Comparison of ENCODE assay signal across 13 cellular contexts in genomic region chr19:49020931-49021895, GRCh38. TPM values are rescaled to one million over a fixed set of nuclear protein-coding genes. Genes with fewer than 3 reads are reported as not detected.
DNase-seq lines count a peak whose midpoint lies in the region; ATAC-seq, FAIRE-seq and TF ChIP-seq lines count a peak whose summit lies in the region.
"Had no signal": no experiment of that assay in that cellular context is flagged by ENCODE, and none has a peak within 500 bp of the region (broad histone marks: within the 10 kb centered on the region; RNA-seq: fewer than 3 reads in every experiment).

No MANE protein-coding gene starts in this region.

- no peak overlapping the region for H2BK15ac ChIP-seq in H1 (ENCODE audit: low read length)

- no peaks in the 10 kb centered on the region for H3K9me2 ChIP-seq in OCI-LY1 (ENCODE audit: low read depth, low read length)

- FAIRE-seq in A549 (lab: Jason Lieb, UNC) (no peak), H1 (lab: Jason Lieb, UNC) (no peak)

- H2BK20ac ChIP-seq in H1 (ENCODE audit: low read length): no peak overlapping the region

- TF ChIP-seq CTCF in A549 (IDR thresholded peaks at IDR 0.05) (no peak), OCI-LY1 (IDR thresholded peaks at IDR 0.05; ENCODE audit: low read length) (no peak), H1 (IDR thresholded peaks at IDR 0.05; ENCODE audit: control extremely low read depth in 1 of 3, insufficient read depth in 1 of 3, low read depth in 1 of 3, low read length in 3 of 3) (no peak), stomach (IDR thresholded peaks at IDR 0.05) (no peak)

- intact Hi-C loops in sciatic nerve (cut with DNase I) (no loop called here), stomach (cut with DNase I; ENCODE audit: low total_unique reads) (no loop called here)

- H3K14ac ChIP-seq in H1 (ENCODE audit: insufficient read length): no peak overlapping the region

- H3F3A ChIP-seq in OCI-LY1 (ENCODE audit: insufficient read depth, low read length): no peaks in the 10 kb centered on the region

- no peak overlapping the region for H3K56ac ChIP-seq in H1 (replicated peaks; ENCODE audit: insufficient read length, low read depth, low read length)

- no peaks in the 10 kb centered on the region for H3K79me1 ChIP-seq in H1 (ENCODE audit: low read depth, low read length)

- 0 out of 2 replicates have a peak overlapping the region, but pooled peaks have one; percentile 20 for H2AK5ac ChIP-seq in H1 (ENCODE audit: low read depth, low read length)

- no peak overlapping the region for H2BK5ac ChIP-seq in H1 (ENCODE audit: low read depth, low read length)

- no peak overlapping the region for H3K4ac ChIP-seq in H1 (replicated peaks; ENCODE audit: insufficient read length, low read depth, low read length)

- peak overlapping the region; percentile 60; the same call in 1 of the 2 replicates for H2BK12ac ChIP-seq in H1 (ENCODE audit: low read depth, low read length)

- H4K20me1 ChIP-seq in OCI-LY1 (ENCODE audit: insufficient read depth, low read length) (no peaks in the 10 kb centered on the region), H1 (replicated peaks in 1 of 2; ENCODE audit: control insufficient read depth in 1 of 2, insufficient read depth in 2 of 2, low read length in 2 of 2) (no peaks in the 10 kb centered on the region)

- ATAC-seq in A549 (peak; percentile 5 to 10; a peak in 5 of 6 replicates), sciatic nerve (no peak), GM19328 (IDR thresholded peaks at IDR 0.05; ENCODE audit: unreplicated experiment) (no peak)

- H2BK120ac ChIP-seq in H1 (replicated peaks; ENCODE audit: low read depth, low read length): no peak overlapping the region

- H3K27me3 ChIP-seq in OCI-LY1 (ENCODE audit: insufficient read depth, low read length) (no peaks in the 10 kb centered on the region), H1 (replicated peaks in 1 of 4; ENCODE audit: control insufficient read depth in 3 of 4, extremely low read depth in 1 of 4, insufficient read depth in 3 of 4, low read length in 3 of 4) (peaks cover 0 to 15% (median 12%) of the 10 kb centered on the region in 4 experiments; a peak in 6 of 7 replicates), stomach (peaks cover 0 to 46% (median 15%) of the 10 kb centered on the region in 3 donors)

- CTCF ChIA-PET in A549 (lab: Yijun Ruan, JAX): interaction anchor here (0.5 to 21.8 kb wide), 17 partner anchors 9 to 205 kb away, joined by 3 to 408 read pairs (median 4); partner anchors contain the start of genes GYS1, KCNA7 and RUVBL2
- CTCF ChIA-PET in H1 (lab: Charles Lee; ENCODE audit: partially characterized antibody): interaction anchor here (0.9 to 8.1 kb wide), 7 partner anchors 10 to 77 kb away, joined by 3 to 46 read pairs (median 8); partner anchors contain the start of genes CGB2 and CGB7

- H3K9me3 ChIP-seq in A549: no peaks in the 10 kb centered on the region
- H3K9me3 ChIP-seq in OCI-LY1 (ENCODE audit: low read length): no peaks in the 10 kb centered on the region
- H3K9me3 ChIP-seq in H1 (ENCODE audit: insufficient read depth in 2 of 2, low read depth in 1 of 2, low read length in 1 of 2): no peaks in the 10 kb centered on the region
- no peaks in the 10 kb centered on the region for H3K9me3 ChIP-seq in stomach
- H3K9me3 ChIP-seq: left ventricle myocardium inferior had no signal

- no peak for TF ChIP-seq POLR2A in A549 (IDR thresholded peaks at IDR 0.05; ENCODE audit: low read length)
- TF ChIP-seq POLR2A in H1 (IDR thresholded peaks at IDR 0.05; ENCODE audit: control extremely low read depth in 1 of 2, low read depth in 2 of 2, low read length in 2 of 2): no peak
- TF ChIP-seq POLR2A in stomach (IDR thresholded peaks at IDR 0.05): no peak

- H3K79me2 ChIP-seq in OCI-LY1 (ENCODE audit: insufficient read depth, low read length) (no peaks in the 10 kb centered on the region), H1 (ENCODE audit: control insufficient read depth in 1 of 2, insufficient read depth in 2 of 2, low read length in 2 of 2) (no peaks in the 10 kb centered on the region)

- H3K4me1 ChIP-seq in A549 (peaks cover 14% of the 10 kb centered on the region; the same call in 2 of the 3 replicates), OCI-LY1 (ENCODE audit: insufficient read depth, low read length, severe bottlenecking) (peaks cover 45% of the 10 kb centered on the region), H1 (replicated peaks in 1 of 4; ENCODE audit: control insufficient read depth in 3 of 4, insufficient read depth in 4 of 4, low read length in 3 of 4) (peaks cover 0 to 17% (median 8%) of the 10 kb centered on the region in 4 experiments; a peak in 5 of 7 replicates), stomach (peaks cover 22 to 27% (median 25%) of the 10 kb centered on the region in 4 donors)

- no peak overlapping the region for H4K91ac ChIP-seq in H1 (replicated peaks; ENCODE audit: insufficient read length, low read length)

- TF ChIP-seq EP300 in A549 (IDR thresholded peaks at IDR 0.05) (no peak), H1 (IDR thresholded peaks at IDR 0.05; ENCODE audit: borderline replicate concordance in 1 of 2, low read depth in 2 of 2, low read length in 2 of 2) (no peak), stomach (IDR thresholded peaks at IDR 0.05) (no peak)

- no peak overlapping the region for H4K5ac ChIP-seq in H1 (ENCODE audit: insufficient read length, low read depth, low read length)

- POLR2A ChIA-PET in A549 (lab: Yijun Ruan, JAX): interaction anchor here (1.0 to 1.3 kb wide), 2 partner anchors 13 to 149 kb away, joined by 3 read pairs; partner anchors contain the start of gene PPP1R15A
- POLR2A ChIA-PET in H1 (lab: Charles Lee; ENCODE audit: partially characterized antibody): interaction anchor here (0.8 to 1.4 kb wide), 4 partner anchors 13 to 211 kb away, joined by 3 to 4 read pairs (median 3); partner anchors contain the start of genes BCAT2 and LIN7B

- no peak overlapping the region for H3K18ac ChIP-seq in H1 (ENCODE audit: extremely low read depth, low read length)

- H3K4me2 ChIP-seq in A549 (no peak overlapping the region), OCI-LY1 (ENCODE audit: low read length) (peak overlapping the region; percentile 60), H1 (ENCODE audit: insufficient read depth in 1 of 2, low read depth in 2 of 2, low read length in 2 of 2) (peak overlapping the region; percentile 33 to 78)

- TF ChIP-seq RAD21 in A549 (conservative IDR thresholded peaks at IDR 0.05 in 1 of 2, IDR thresholded peaks at IDR 0.05 in 1 of 2) (no peak), H1 (IDR thresholded peaks at IDR 0.05 in 1 of 2, conservative IDR thresholded peaks at IDR 0.05 in 1 of 2; ENCODE audit: low read depth in 2 of 2, low read length in 2 of 2) (no peak)

- no peak overlapping the region for H3K23ac ChIP-seq in H1 (ENCODE audit: insufficient read length)

- H3K36me3 ChIP-seq in OCI-LY1 (ENCODE audit: insufficient read depth, low read length) (no peaks in the 10 kb centered on the region), H1 (ENCODE audit: control insufficient read depth in 2 of 4, insufficient read depth in 4 of 4, low read length in 3 of 4) (peaks cover 0 to 3% (median under 1%) of the 10 kb centered on the region in 4 experiments; a peak in 3 of 8 replicates), stomach (peaks cover 0 to 4% (median 3%) of the 10 kb centered on the region in 4 donors)

- DNase-seq in A549 (ENCODE audit: low read depth in 1 of 2, low spot score in 1 of 2) (peak in 1 of 2 experiments; percentile 55), ELR (ENCODE audit: low read depth) (peak; percentile 63), H1 (ENCODE audit: low read depth in 1 of 2, low spot score in 2 of 2) (no peak), sciatic nerve (ENCODE audit: low spot score) (no peak), stomach (no peak), SHP77 treated with DMSO at 0.1 percent for 48 hours (lab: John Stamatoyannopoulos, UW) (no peak)
- DNase-seq: activated CD4-positive, alpha-beta T cell treated with anti-CD3 and anti-CD28 coated beads for 4 hours; left ventricle myocardium inferior; RPMI8226 had no signal

- H3K9ac ChIP-seq in OCI-LY1 (ENCODE audit: low read length) (peak overlapping the region; percentile 31; the same call in 1 of the 2 replicates), H1 (replicated peaks in 1 of 4; ENCODE audit: extremely low read depth in 1 of 4, low read depth in 3 of 4, low read length in 3 of 4) (peak overlapping the region in 1 of 4 experiments; percentile 21; a peak in 1 of 7 replicates)

- H3K23me2 ChIP-seq in H1 (ENCODE audit: low read depth, low read length): peaks cover 6% of the 10 kb centered on the region; the same call in 1 of the 2 replicates

- H3K4me3 ChIP-seq in A549: no peak overlapping the region
- peak overlapping the region; percentile 31 for H3K4me3 ChIP-seq in OCI-LY1 (ENCODE audit: low read depth, low read length, poor library complexity, severe bottlenecking)
- no peak overlapping the region for H3K4me3 ChIP-seq in H1 (ENCODE audit: extremely low read depth in 1 of 4, insufficient read depth in 2 of 4, low read depth in 3 of 4, low read length in 4 of 4)
- H3K4me3 ChIP-seq in stomach: no peak overlapping the region
- H3K4me3 ChIP-seq: left ventricle myocardium inferior had no signal

- H4K8ac ChIP-seq in H1 (ENCODE audit: extremely low read depth, insufficient read depth, low read length): no peak overlapping the region

- no peak overlapping the region for H3K27ac ChIP-seq in A549
- H3K27ac ChIP-seq in OCI-LY1 (ENCODE audit: low read depth, low read length, poor library complexity, severe bottlenecking): peak overlapping the region; percentile 57
- H3K27ac ChIP-seq in H1 (ENCODE audit: low read depth, low read length): no peak overlapping the region
- no peak overlapping the region for H3K27ac ChIP-seq in stomach
- H3K27ac ChIP-seq: left ventricle myocardium inferior had no signal

- H2AFZ ChIP-seq in OCI-LY1 (ENCODE audit: low read length) (peak overlapping the region; percentile 75; the same call in 1 of the 2 replicates), H1 (ENCODE audit: low read length) (no peak overlapping the region)

- WGBS in A549 (ENCODE audit: missing lambda C conversion rate): 67% methylated on average over 16 of the region's 16 CpGs
- 76% methylated on average over 16 of the region's 16 CpGs; no CpG with 5 or more reads in 1 of the 2 experiments for WGBS in H1 (ENCODE audit: extremely low coverage in 1 of 2, insufficient coverage in 1 of 2, insufficient read length in 1 of 2, insufficient replicate concordance in 2 of 2, low coverage in 1 of 2, low lambda C conversion rate in 2 of 2, missing lambda C conversion rate in 1 of 2), 2 experiments
- 32 to 36% (median 35%) methylated on average over 16 of the region's 16 CpGs for WGBS in stomach, 5 donors

RNA-seq across cellular contexts. Expression of gene CGB3, which starts 2.9 kb away (rescaled TPM):
- not detected in 2 replicates for polyA plus RNA-seq in A549 (2011; rRNA removed)
- 0.05 and 0.06 TPM in 2 replicates for polyA plus RNA-seq in A549 (2012; cell fraction: cytosol; rRNA removed)
- polyA plus RNA-seq in A549 (2012; cell fraction: nucleus; rRNA removed): 0.71 TPM in 1 of 2 replicates, not detected in the other
- polyA plus RNA-seq in A549 (2017; fragmentation: RNase III; extraction: RNeasy Plus Mini Kit Qiagen cat#74134 plus additional on column Dnase treatment): 0.13 to 0.28 TPM in 2 of 3 replicates, not detected in the other
- polyA minus RNA-seq in A549 (2011; rRNA and poly(A)+ RNA removed): not detected in 2 replicates
- total RNA-seq in H1 (2021; fragmentation: NEBNext Ultra II Directional; extraction: Animal tissue kit (Norgen Biotek cat#: 25700)): not detected in 2 replicates
- polyA plus RNA-seq in H1 (2011; rRNA removed): 0.09 TPM in 1 of 2 replicates, not detected in the other
- polyA plus RNA-seq in H1 (2011; cell fraction: cytosol; rRNA removed): not detected
- polyA plus RNA-seq in H1 (2011; cell fraction: nucleus; rRNA removed): not detected
- polyA plus RNA-seq in H1 (2012, experiment 1 of 2): not detected in 4 replicates
- polyA plus RNA-seq in H1 (2012, experiment 2 of 2): 0.50 TPM
- 0.12 TPM for polyA plus RNA-seq in H1 (2013, experiment 1 of 2)
- not detected for polyA plus RNA-seq in H1 (2013, experiment 2 of 2)
- not detected in 2 replicates for polyA minus RNA-seq in H1 (2011; rRNA and poly(A)+ RNA removed)
- not detected for polyA minus RNA-seq in H1 (2011; cell fraction: cytosol; rRNA and poly(A)+ RNA removed)
- not detected for polyA minus RNA-seq in H1 (2011; cell fraction: nucleus; rRNA and poly(A)+ RNA removed)
- not detected for total RNA-seq in sciatic nerve
- total RNA-seq in stomach: not detected
- not detected for polyA plus RNA-seq in stomach
- total RNA-seq: left ventricle myocardium inferior had no signal
- polyA plus RNA-seq: CD14-positive monocyte, esophagus had no signal

RNA-seq across cellular contexts. Expression of gene LHB, which starts 4.3 kb away (rescaled TPM):
- polyA plus RNA-seq in A549 (2011; rRNA removed) (not detected in 2 replicates), A549 (2017; fragmentation: RNase III; extraction: RNeasy Plus Mini Kit Qiagen cat#74134 plus additional on column Dnase treatment) (0.22 TPM in 1 of 3 replicates, not detected in the others), H1 (2011; rRNA removed) (0.53 and 1.2 TPM in 2 replicates), stomach (10 to 100 TPM in 2 of 3 donors, 1 to 10 TPM in 1; 3.8 to 45.8 (median 40.3) TPM)
- not detected in 2 replicates for polyA plus RNA-seq in A549 (2012; cell fraction: cytosol; rRNA removed)
- polyA plus RNA-seq in A549 (2012; cell fraction: nucleus; rRNA removed): 0.45 TPM in 1 of 2 replicates, not detected in the other
- not detected in 2 replicates for polyA minus RNA-seq in A549 (2011; rRNA and poly(A)+ RNA removed)
- total RNA-seq in H1 (2021; fragmentation: NEBNext Ultra II Directional; extraction: Animal tissue kit (Norgen Biotek cat#: 25700)): not detected in 2 replicates
- polyA plus RNA-seq in H1 (2011; cell fraction: cytosol; rRNA removed): 0.32 TPM
- 4.1 TPM for polyA plus RNA-seq in H1 (2011; cell fraction: nucleus; rRNA removed)
- polyA plus RNA-seq in H1 (2012, experiment 1 of 2): 0.51 to 0.84 TPM (median 0.60 TPM) in 3 of 4 replicates, not detected in the other
- not detected for polyA plus RNA-seq in H1 (2012, experiment 2 of 2)
- polyA plus RNA-seq in H1 (2013, experiment 1 of 2): 0.28 TPM
- not detected for polyA plus RNA-seq in H1 (2013, experiment 2 of 2)
- polyA minus RNA-seq in H1 (2011; rRNA and poly(A)+ RNA removed): not detected in 2 replicates
- not detected for polyA minus RNA-seq in H1 (2011; cell fraction: cytosol; rRNA and poly(A)+ RNA removed)
- polyA minus RNA-seq in H1 (2011; cell fraction: nucleus; rRNA and poly(A)+ RNA removed): not detected
- total RNA-seq in sciatic nerve (not detected), stomach (1 to 10 TPM in 1 of 5 donors, not detected in 4; 8.4 TPM)
- total RNA-seq: left ventricle myocardium inferior had no signal
- polyA plus RNA-seq: CD14-positive monocyte had no signal

RNA-seq across cellular contexts. Expression of gene CGB2, which starts 10.5 kb away (rescaled TPM):
- polyA plus RNA-seq in A549 (2011; rRNA removed): not detected in 2 replicates
- 0.58 and 0.66 TPM in 2 replicates for polyA plus RNA-seq in A549 (2012; cell fraction: cytosol; rRNA removed)
- 0.59 TPM in 1 of 2 replicates, not detected in the other for polyA plus RNA-seq in A549 (2012; cell fraction: nucleus; rRNA removed)
- polyA plus RNA-seq in A549 (2017; fragmentation: RNase III; extraction: RNeasy Plus Mini Kit Qiagen cat#74134 plus additional on column Dnase treatment): not detected in 3 replicates
- 0.33 TPM in 1 of 2 replicates, not detected in the other for polyA minus RNA-seq in A549 (2011; rRNA and poly(A)+ RNA removed)
- total RNA-seq in H1 (2021; fragmentation: NEBNext Ultra II Directional; extraction: Animal tissue kit (Norgen Biotek cat#: 25700)): 0.71 TPM in 1 of 2 replicates, not detected in the other
- 3.2 and 3.9 TPM in 2 replicates for polyA plus RNA-seq in H1 (2011; rRNA removed)
- 1.5 TPM for polyA plus RNA-seq in H1 (2011; cell fraction: cytosol; rRNA removed)
- polyA plus RNA-seq in H1 (2011; cell fraction: nucleus; rRNA removed): 2.2 TPM
- 0.87 to 1.4 TPM (median 1.4 TPM) in 3 of 4 replicates, not detected in the other for polyA plus RNA-seq in H1 (2012, experiment 1 of 2)
- polyA plus RNA-seq in H1 (2012, experiment 2 of 2): 1.2 TPM
- 0.95 TPM for polyA plus RNA-seq in H1 (2013, experiment 1 of 2)
- polyA plus RNA-seq in H1 (2013, experiment 2 of 2): 1.2 TPM
- 0.34 and 1.3 TPM in 2 replicates for polyA minus RNA-seq in H1 (2011; rRNA and poly(A)+ RNA removed)
- not detected for polyA minus RNA-seq in H1 (2011; cell fraction: cytosol; rRNA and poly(A)+ RNA removed)
- polyA minus RNA-seq in H1 (2011; cell fraction: nucleus; rRNA and poly(A)+ RNA removed): not detected
- not detected for total RNA-seq in sciatic nerve
- not detected for total RNA-seq in stomach
- not detected for polyA plus RNA-seq in stomach
- total RNA-seq: left ventricle myocardium inferior had no signal
- polyA plus RNA-seq: CD14-positive monocyte, esophagus had no signal

RNA-seq across cellular contexts. Expression of gene CGB1, which starts 15.5 kb away (rescaled TPM):
- polyA plus RNA-seq in A549 (2011; rRNA removed) (not detected in 2 replicates), A549 (2017; fragmentation: RNase III; extraction: RNeasy Plus Mini Kit Qiagen cat#74134 plus additional on column Dnase treatment) (0.13 TPM in 1 of 3 replicates, not detected in the others), H1 (2011; rRNA removed) (0.83 TPM in 1 of 2 replicates, not detected in the other), stomach (not detected)
- polyA plus RNA-seq in A549 (2012; cell fraction: cytosol; rRNA removed): 0.08 and 0.10 TPM in 2 replicates
- polyA plus RNA-seq in A549 (2012; cell fraction: nucleus; rRNA removed): 1.8 TPM in 1 of 2 replicates, not detected in the other
- polyA minus RNA-seq in A549 (2011; rRNA and poly(A)+ RNA removed): not detected in 2 replicates
- total RNA-seq in H1 (2021; fragmentation: NEBNext Ultra II Directional; extraction: Animal tissue kit (Norgen Biotek cat#: 25700)): not detected in 2 replicates
- polyA plus RNA-seq in H1 (2011; cell fraction: cytosol; rRNA removed): not detected
- not detected for polyA plus RNA-seq in H1 (2011; cell fraction: nucleus; rRNA removed)
- not detected in 4 replicates for polyA plus RNA-seq in H1 (2012, experiment 1 of 2)
- not detected for polyA plus RNA-seq in H1 (2012, experiment 2 of 2)
- polyA plus RNA-seq in H1 (2013, experiment 1 of 2): not detected
- polyA plus RNA-seq in H1 (2013, experiment 2 of 2): not detected
- not detected in 2 replicates for polyA minus RNA-seq in H1 (2011; rRNA and poly(A)+ RNA removed)
- not detected for polyA minus RNA-seq in H1 (2011; cell fraction: cytosol; rRNA and poly(A)+ RNA removed)
- polyA minus RNA-seq in H1 (2011; cell fraction: nucleus; rRNA and poly(A)+ RNA removed): not detected
- total RNA-seq in sciatic nerve (not detected), stomach (not detected)
- total RNA-seq: left ventricle myocardium inferior had no signal
- polyA plus RNA-seq: CD14-positive monocyte, esophagus had no signal

RNA-seq across cellular contexts. Expression of gene CGB5, which starts 22.4 kb away (rescaled TPM):
- polyA plus RNA-seq in A549 (2011; rRNA removed) (0.15 and 0.23 TPM in 2 replicates), A549 (2017; fragmentation: RNase III; extraction: RNeasy Plus Mini Kit Qiagen cat#74134 plus additional on column Dnase treatment) (0.53 to 0.94 TPM (median 0.71 TPM) in 3 replicates), H1 (2011; rRNA removed) (0.68 and 0.83 TPM in 2 replicates), stomach (not detected)
- 1.2 TPM in 2 replicates for polyA plus RNA-seq in A549 (2012; cell fraction: cytosol; rRNA removed)
- 2.4 and 3.9 TPM in 2 replicates for polyA plus RNA-seq in A549 (2012; cell fraction: nucleus; rRNA removed)
- polyA minus RNA-seq in A549 (2011; rRNA and poly(A)+ RNA removed): not detected in 2 replicates
- total RNA-seq in H1 (2021; fragmentation: NEBNext Ultra II Directional; extraction: Animal tissue kit (Norgen Biotek cat#: 25700)): 0.63 TPM in 1 of 2 replicates, not detected in the other
- polyA plus RNA-seq in H1 (2011; cell fraction: cytosol; rRNA removed): 0.16 TPM
- polyA plus RNA-seq in H1 (2011; cell fraction: nucleus; rRNA removed): 0.51 TPM
- 0.25 to 0.85 TPM (median 0.29 TPM) in 3 of 4 replicates, not detected in the other for polyA plus RNA-seq in H1 (2012, experiment 1 of 2)
- polyA plus RNA-seq in H1 (2012, experiment 2 of 2): not detected
- 0.14 TPM for polyA plus RNA-seq in H1 (2013, experiment 1 of 2)
- 0.22 TPM for polyA plus RNA-seq in H1 (2013, experiment 2 of 2)
- polyA minus RNA-seq in H1 (2011; rRNA and poly(A)+ RNA removed): 0.22 TPM in 1 of 2 replicates, not detected in the other
- polyA minus RNA-seq in H1 (2011; cell fraction: cytosol; rRNA and poly(A)+ RNA removed): not detected
- polyA minus RNA-seq in H1 (2011; cell fraction: nucleus; rRNA and poly(A)+ RNA removed): not detected
- total RNA-seq in sciatic nerve (not detected), stomach (not detected)
- total RNA-seq: left ventricle myocardium inferior had no signal
- polyA plus RNA-seq: CD14-positive monocyte had no signal

Comparison
In these comparisons a context has a peak if more than half of its experiments do, and no peak if none do; other contexts are left out.
1. ATAC-seq: peak in A549 (2 of 2); none in sciatic nerve (single experiment) and GM19328 (single experiment).
2. Of the 18 proteins assayed by ChIP-seq in both H1 and A549: peak only in H1: E2F6 and MAX; only in A549: none; in both: none; in neither: 15; mixed calls (peak in some experiments, not most) for 1.